10 cellular contexts compared by ENCODE assay signal in genomic region chr11:75275581-75275980, GRCh38. TPM values are rescaled to one million over a fixed set of nuclear protein-coding genes. Genes with fewer than 3 reads are reported as not detected.
A peak's percentile ranks its signal among the peaks of the same experiment; 100 is the strongest.
DNase-seq lines count a peak whose midpoint lies in the region; ATAC-seq and FAIRE-seq lines count a peak whose summit lies in the region.
"Had no signal": no experiment of that assay in that cellular context is flagged by ENCODE, and none has a peak within 500 bp of the region (broad histone marks: within the 10 kb centered on the region; RNA-seq: fewer than 3 reads in every experiment).

No MANE protein-coding gene starts in this region.

- peaks cover 18 to 36% (median 22%) of the 10 kb centered on the region in 3 donors for H3K36me3 Mint-ChIP-seq in CD8-positive, alpha-beta memory T cell
- peaks cover 34% of the 10 kb centered on the region for H3K36me3 Mint-ChIP-seq in T-cell

- peak overlapping the region; percentile 42 to 92 (median 86) for H3K4me3 Mint-ChIP-seq in CD8-positive, alpha-beta memory T cell
- H3K4me3 Mint-ChIP-seq in T-cell = peak overlapping the region; percentile 76 to 80 (median 76)
- H3K4me3 Mint-ChIP-seq in stimulated activated naive CD8-positive, alpha-beta T cell treated with anti-CD3 and anti-CD28 coated beads, Interleukin-15, amount 100 ng/mL, for 72 hours = peak overlapping the region; percentile 53 to 63

- H3K4me3 ChIP-seq in CD8-positive, alpha-beta memory T cell (ENCODE audit: low read length) = peak overlapping the region; percentile 21

- H3K27me3 ChIP-seq in CD8-positive, alpha-beta memory T cell (ENCODE audit: insufficient read depth, low read length, poor library complexity, severe bottlenecking) = no peaks in the 10 kb centered on the region

- no peaks in the 10 kb centered on the region for H3K27me3 Mint-ChIP-seq in CD8-positive, alpha-beta memory T cell
- no peaks in the 10 kb centered on the region for H3K27me3 Mint-ChIP-seq in T-cell
- H3K27me3 Mint-ChIP-seq in stimulated activated naive CD8-positive, alpha-beta T cell treated with anti-CD3 and anti-CD28 coated beads, Interleukin-15, amount 100 ng/mL, for 72 hours = no peaks in the 10 kb centered on the region

- H3K9me3 ChIP-seq in CD8-positive, alpha-beta memory T cell (ENCODE audit: low read length) = no peaks in the 10 kb centered on the region

- H3K4me1 Mint-ChIP-seq in CD8-positive, alpha-beta memory T cell = peaks cover 57 to 76% (median 69%) of the 10 kb centered on the region in 3 donors
- H3K4me1 Mint-ChIP-seq in T-cell = peaks cover 66 to 82% (median 74%) of the 10 kb centered on the region in 3 donors
- peaks cover 78% of the 10 kb centered on the region for H3K4me1 Mint-ChIP-seq in stimulated activated naive CD8-positive, alpha-beta T cell treated with anti-CD3 and anti-CD28 coated beads, Interleukin-15, amount 100 ng/mL, for 72 hours

- H3K36me3 ChIP-seq in CD8-positive, alpha-beta memory T cell (ENCODE audit: insufficient read depth, low read length) = peaks cover 8% of the 10 kb centered on the region

- H3K4me1 ChIP-seq in CD8-positive, alpha-beta memory T cell (ENCODE audit: insufficient read depth, low read length) = peaks cover 78% of the 10 kb centered on the region

- no peaks in the 10 kb centered on the region for H3K9me3 Mint-ChIP-seq in CD8-positive, alpha-beta memory T cell
- H3K9me3 Mint-ChIP-seq in T-cell = no peaks in the 10 kb centered on the region
- no peaks in the 10 kb centered on the region for H3K9me3 Mint-ChIP-seq in stimulated activated naive CD8-positive, alpha-beta T cell treated with anti-CD3 and anti-CD28 coated beads, Interleukin-15, amount 100 ng/mL, for 72 hours

- no peak for FAIRE-seq in urothelium cell line (lab: Jason Lieb, UNC)

- ATAC-seq in T-cell (replicated peaks in 1 of 4) = peak; percentile 96 to 99 (median 98)
- peak; percentile 78 for ATAC-seq in stimulated activated naive CD8-positive, alpha-beta T cell treated with anti-CD3 and anti-CD28 coated beads, Interleukin-15, amount 100 ng/mL, for 72 hours
- no peak for ATAC-seq in HG03342 (IDR thresholded peaks at IDR 0.05; ENCODE audit: unreplicated experiment)
- no peak for ATAC-seq in HG02623 (IDR thresholded peaks at IDR 0.05; ENCODE audit: unreplicated experiment)

- CTCF ChIA-PET in CD8-positive, alpha-beta memory T cell (lab: Charles Lee) = interaction anchor here (0.6 to 16.2 kb wide), 19 partner anchors 11 to 258 kb away, joined by 3 to 325 read pairs (median 5); partner anchors contain the start of genes GDPD5 and TPBGL
- CTCF ChIA-PET in T-cell (lab: Charles Lee) = interaction anchor here (0.6 to 4.1 kb wide), 21 partner anchors 11 to 258 kb away, joined by 3 to 32 read pairs (median 4); no protein-coding TSS in a partner anchor

- peak overlapping the region; percentile 89 to 98 (median 97) for H3K27ac Mint-ChIP-seq in CD8-positive, alpha-beta memory T cell
- H3K27ac Mint-ChIP-seq in T-cell = peak overlapping the region; percentile 99 to 100
- peak overlapping the region; percentile 96 to 98 for H3K27ac Mint-ChIP-seq in stimulated activated naive CD8-positive, alpha-beta T cell treated with anti-CD3 and anti-CD28 coated beads, Interleukin-15, amount 100 ng/mL, for 72 hours

- POLR2A ChIA-PET in CD8-positive, alpha-beta memory T cell (lab: Charles Lee) = interaction anchor here (0.6 to 2.2 kb wide), 12 partner anchors 14 to 1497 kb away, joined by 3 to 10 read pairs (median 3); partner anchors contain the start of genes SERPINH1, SPCS2 and XRRA1
- POLR2A ChIA-PET in T-cell (lab: Charles Lee) = interaction anchor here (0.6 kb wide), 2 partner anchors 274 to 299 kb away, joined by 3 to 4 read pairs; no protein-coding TSS in a partner anchor

- peak; percentile 37 to 82 (median 64) for DNase-seq in CD8-positive, alpha-beta memory T cell
- DNase-seq in T-cell (peak; percentile 59 to 87 (median 77)), mucosa of gallbladder (ENCODE audit: low spot score) (peak; percentile 49), urothelium cell line (ENCODE audit: low spot score) (no peak)
- DNase-seq in activated naive CD4-positive, alpha-beta T cell treated with anti-CD3 and anti-CD28 coated beads, Interleukin-2, amount 50 U/mL, for 16 hours = peak; percentile 50
- peak; percentile 39 to 43 for DNase-seq in stimulated activated naive CD8-positive, alpha-beta T cell treated with anti-CD3 and anti-CD28 coated beads, Interleukin-15, amount 100 ng/mL, for 72 hours

- no peak overlapping the region for H3K27ac ChIP-seq in CD8-positive, alpha-beta memory T cell (ENCODE audit: low read depth, low read length)
- H3K27ac ChIP-seq: VCaP had no signal

RNA-seq across cellular contexts. Expression of gene TPBGL, which starts 35.0 kb away (rescaled TPM):
- total RNA-seq in CD8-positive, alpha-beta memory T cell = under 1 TPM in 1 of 2 experiments, not detected in 1; 0.09 TPM
- polyA plus RNA-seq in CD8-positive, alpha-beta memory T cell = 0.23 TPM
- total RNA-seq in T-cell (under 1 TPM; 0.13 to 0.59 (median 0.47) TPM), mucosa of gallbladder (0.17 TPM)
- polyA plus RNA-seq: neural cell had no signal

Comparison
In these comparisons a context has a peak if more than half of its experiments do, and no peak if none do; other contexts are left out.
1. ATAC-seq: peak in T-cell (4 of 4) and stimulated activated naive CD8-positive, alpha-beta T cell treated with anti-CD3 and anti-CD28 coated beads, Interleukin-15, amount 100 ng/mL, for 72 hours (single experiment); none in HG03342 (single experiment) and HG02623 (single experiment).
2. Peak in every context shown above with its lines, with median percentiles within 50 percentile points of each other: H3K27ac Mint-ChIP-seq and H3K4me3 Mint-ChIP-seq.